29 cellular contexts compared by ENCODE assay signal in genomic region chr3:14765576-14766427, GRCh38. TPM values are rescaled to one million over a fixed set of nuclear protein-coding genes. Genes with fewer than 3 reads are reported as not detected.
"Had no signal": no experiment of that assay in that cellular context is flagged by ENCODE, and none has a peak within 500 bp of the region (broad histone marks: within the 10 kb centered on the region; RNA-seq: fewer than 3 reads in every experiment).

No MANE protein-coding gene starts in this region.

- H3K36me3 ChIP-seq: brain microvascular endothelial cell, esophagus squamous epithelium, heart right ventricle, left lung, lower lobe of right lung, pancreas, prostate gland, transverse colon, uterus had no signal

- H3K9me3 Mint-ChIP-seq: activated naive CD4-positive, alpha-beta T cell treated with anti-CD3 and anti-CD28 coated beads, Interleukin-2, amount 10 ng/mL, durations not matched to agents 7 days and 5 days; activated T-cell treated with anti-CD3 and anti-CD28 coated beads, Interleukin-2, amount 50 U/mL, for 24 hours; natural killer cell; T-helper 1 cell treated with Interleukin-12 subunit alpha and Interleukin-12 subunit beta and Interleukin-4 antibody, amounts not matched to agents 30 μg/mL and 1 μg/mL, for 36 hours had no signal

- H3K4me2 ChIP-seq: smooth muscle cell had no signal

- DNase-seq: activated CD4-positive, alpha-beta T cell treated with anti-CD3 and anti-CD28 coated beads for 48 hours; activated CD4-positive, alpha-beta T cell treated with anti-CD3 and anti-CD28 coated beads, Interleukin-2, amount 50 U/mL, for 48 hours; activated CD8-positive, alpha-beta memory T cell treated with anti-CD3 and anti-CD28 coated beads, Interleukin-2, amount 50 U/mL, for 4 hours; activated gamma-delta T cell; activated naive CD4-positive, alpha-beta T cell treated with anti-CD3 and anti-CD28 coated beads, Interleukin-2, amount 10 ng/mL, durations not matched to agents 7 days and 5 days; activated T-cell treated with anti-CD3 and anti-CD28 coated beads, Interleukin-2, amount 50 U/mL, for 24 hours; brain microvascular endothelial cell; caudate nucleus; esophagus squamous epithelium; foreskin melanocyte; heart right ventricle; left lung; lower lobe of right lung; mesenchymal stem cell; natural killer cell; pancreas; stimulated activated CD4-positive, alpha-beta T cell treated with anti-CD3 and anti-CD28 coated beads, Interleukin-15, amount 100 ng/mL, for 24 hours; stimulated activated CD4-positive, alpha-beta T cell treated with anti-CD3 and anti-CD28 coated beads, Interleukin-2, amount 100 ng/mL, for 24 hours; stimulated activated naive CD4-positive, alpha-beta T cell; T-helper 9 cell; transverse colon; uterus had no signal

- H3K4me3 ChIP-seq: esophagus squamous epithelium, heart right ventricle, left lung, lower lobe of right lung, pancreas, prostate gland, smooth muscle cell, testis, transverse colon, uterus had no signal

- H3K27me3 Mint-ChIP-seq: activated T-cell treated with anti-CD3 and anti-CD28 coated beads, Interleukin-2, amount 50 U/mL, for 24 hours had no signal

- H3K4me1 ChIP-seq: esophagus squamous epithelium, heart right ventricle, left lung, lower lobe of right lung, pancreas, prostate gland, testis, transverse colon, uterus had no signal

- H3K4me3 Mint-ChIP-seq: activated naive CD4-positive, alpha-beta T cell treated with anti-CD3 and anti-CD28 coated beads, Interleukin-2, amount 10 ng/mL, durations not matched to agents 7 days and 5 days; activated naive CD8-positive, alpha-beta T cell treated with anti-CD3 and anti-CD28 coated beads, Interleukin-2, amount 10 ng/mL, durations not matched to agents 7 days and 5 days; activated T-cell treated with anti-CD3 and anti-CD28 coated beads, Interleukin-2, amount 50 U/mL, for 24 hours; natural killer cell; T-helper 1 cell treated with Interleukin-12 subunit alpha and Interleukin-12 subunit beta and Interleukin-4 antibody, amounts not matched to agents 30 μg/mL and 1 μg/mL, for 36 hours had no signal

- H3K27ac ChIP-seq: brain microvascular endothelial cell, esophagus squamous epithelium, heart right ventricle, left lung, lower lobe of right lung, pancreas, prostate gland, testis, transverse colon, uterus, VCaP had no signal

- ATAC-seq: left lung, natural killer cell, pancreas had no signal

- H3K27me3 ChIP-seq: brain microvascular endothelial cell, esophagus squamous epithelium, heart right ventricle, left lung, pancreas, testis, transverse colon, uterus had no signal

- H3K27ac Mint-ChIP-seq: activated naive CD4-positive, alpha-beta T cell treated with anti-CD3 and anti-CD28 coated beads, Interleukin-2, amount 10 ng/mL, durations not matched to agents 7 days and 5 days; activated naive CD8-positive, alpha-beta T cell treated with anti-CD3 and anti-CD28 coated beads, Interleukin-2, amount 10 ng/mL, durations not matched to agents 7 days and 5 days; activated T-cell treated with anti-CD3 and anti-CD28 coated beads, Interleukin-2, amount 50 U/mL, for 24 hours; natural killer cell; T-helper 1 cell treated with Interleukin-12 subunit alpha and Interleukin-12 subunit beta and Interleukin-4 antibody, amounts not matched to agents 30 μg/mL and 1 μg/mL, for 36 hours had no signal

- H3K9me3 ChIP-seq: esophagus squamous epithelium, heart right ventricle, left lung, lower lobe of right lung, pancreas, prostate gland, testis, transverse colon, uterus had no signal

- H3K36me3 Mint-ChIP-seq: natural killer cell had no signal

RNA-seq across cellular contexts. Expression of gene FGD5, which starts 53.0 kb away (rescaled TPM):
- total RNA-seq: activated CD8-positive, alpha-beta memory T cell treated with anti-CD3 and anti-CD28 coated beads for 36 hours; natural killer cell had no signal
